ENCODE assay signal across 8 cellular contexts in genomic region chr7:132576723-132577089, GRCh38. TPM values are rescaled to one million over a fixed set of nuclear protein-coding genes. Genes with fewer than 3 reads are reported as not detected.
A peak's percentile ranks its signal among the peaks of the same experiment; 100 is the strongest.
DNase-seq lines count a peak whose midpoint lies in the region; TF ChIP-seq lines count a peak whose summit lies in the region.

No MANE protein-coding gene starts in this region.

- TF ChIP-seq CTCF in BE2C (IDR thresholded peaks at IDR 0.05; ENCODE audit: low read depth, low read length) (no peak), glutamatergic neuron (IDR thresholded peaks at IDR 0.05; ENCODE audit: partially characterized antibody, unreplicated experiment) (no peak), osteocyte (IDR thresholded peaks at IDR 0.05) (no peak), endothelial cell (IDR thresholded peaks at IDR 0.05; ENCODE audit: unreplicated experiment) (no peak)

- no peaks in the 10 kb centered on the region for H3K9me3 ChIP-seq in BE2C

- no peaks in the 10 kb centered on the region; the same call in 1 of the 2 replicates for H3K36me3 ChIP-seq in BE2C

- no peaks in the 10 kb centered on the region for H3K27me3 ChIP-seq in BE2C

- H3K9me3 Mint-ChIP-seq in glutamatergic neuron (ENCODE audit: unreplicated experiment) (peaks cover 7% of the 10 kb centered on the region), osteocyte (ENCODE audit: unreplicated experiment) (no peaks in the 10 kb centered on the region), endothelial cell (ENCODE audit: unreplicated experiment) (no peaks in the 10 kb centered on the region)
- no peaks in the 10 kb centered on the region for H3K9me3 Mint-ChIP-seq in activated T-cell treated with anti-CD3 and anti-CD28 coated beads, Interleukin-2, amount 50 U/mL, for 24 hours

- H3K27me3 Mint-ChIP-seq in glutamatergic neuron (ENCODE audit: unreplicated experiment) (peaks cover 24% of the 10 kb centered on the region), osteocyte (ENCODE audit: unreplicated experiment) (peaks cover 13% of the 10 kb centered on the region), endothelial cell (ENCODE audit: unreplicated experiment) (peaks cover 31% of the 10 kb centered on the region)
- H3K27me3 Mint-ChIP-seq in activated T-cell treated with anti-CD3 and anti-CD28 coated beads, Interleukin-2, amount 50 U/mL, for 24 hours: peaks cover 89% of the 10 kb centered on the region

- H3K4me1 Mint-ChIP-seq in glutamatergic neuron (ENCODE audit: low read depth, unreplicated experiment) (peaks cover 18% of the 10 kb centered on the region), osteocyte (ENCODE audit: unreplicated experiment) (peaks cover 40% of the 10 kb centered on the region), endothelial cell (ENCODE audit: unreplicated experiment) (peaks cover 30% of the 10 kb centered on the region)
- peaks cover 25% of the 10 kb centered on the region for H3K4me1 Mint-ChIP-seq in activated T-cell treated with anti-CD3 and anti-CD28 coated beads, Interleukin-2, amount 50 U/mL, for 24 hours (ENCODE audit: low read depth)

- DNase-seq in BE2C (no peak), NCI-H69 (lab: John Stamatoyannopoulos, UW) (peak; percentile 37), glutamatergic neuron (peak; percentile 28), osteocyte (ENCODE audit: extremely low spot score, unreplicated experiment) (no peak), NCI-H2171 treated with DMSO at 0.1 percent for 48 hours (lab: John Stamatoyannopoulos, UW) (no peak), endothelial cell (ENCODE audit: low spot score) (no peak), superior temporal gyrus (ENCODE audit: extremely low spot score) (no peak)
- no peak for DNase-seq in activated T-cell treated with anti-CD3 and anti-CD28 coated beads, Interleukin-2, amount 50 U/mL, for 24 hours

- H3K27ac Mint-ChIP-seq in glutamatergic neuron (ENCODE audit: unreplicated experiment) (no peak overlapping the region), osteocyte (ENCODE audit: unreplicated experiment) (no peak overlapping the region), endothelial cell (ENCODE audit: unreplicated experiment) (no peak overlapping the region)
- H3K27ac Mint-ChIP-seq in activated T-cell treated with anti-CD3 and anti-CD28 coated beads, Interleukin-2, amount 50 U/mL, for 24 hours: no peak overlapping the region

- H3K36me3 Mint-ChIP-seq in glutamatergic neuron (ENCODE audit: unreplicated experiment) (no peaks in the 10 kb centered on the region), osteocyte (ENCODE audit: unreplicated experiment) (peaks cover 12% of the 10 kb centered on the region), endothelial cell (ENCODE audit: low read depth, unreplicated experiment) (no peaks in the 10 kb centered on the region)
- H3K36me3 Mint-ChIP-seq in activated T-cell treated with anti-CD3 and anti-CD28 coated beads, Interleukin-2, amount 50 U/mL, for 24 hours (ENCODE audit: low read depth): no peaks in the 10 kb centered on the region

- peak overlapping the region; percentile 77 for H3K4me3 ChIP-seq in BE2C (ENCODE audit: low read depth, low read length)

- H3K4me3 Mint-ChIP-seq in glutamatergic neuron (ENCODE audit: unreplicated experiment): peak overlapping the region; percentile 74
- H3K4me3 Mint-ChIP-seq in osteocyte (ENCODE audit: unreplicated experiment): peak overlapping the region; percentile 90
- no peak overlapping the region for H3K4me3 Mint-ChIP-seq in activated T-cell treated with anti-CD3 and anti-CD28 coated beads, Interleukin-2, amount 50 U/mL, for 24 hours
- no peak overlapping the region for H3K4me3 Mint-ChIP-seq in endothelial cell (ENCODE audit: unreplicated experiment)

- H3K4me1 ChIP-seq in BE2C: peaks cover 7% of the 10 kb centered on the region

RNA-seq across cellular contexts. Expression of gene PLXNA4, which starts 0.4 kb away (rescaled TPM):
- polyA plus RNA-seq in BE2C (2012; ENCODE audit: insufficient read depth, insufficient read length, low read depth): 8.8 TPM
- 16.2 TPM for total RNA-seq in glutamatergic neuron (ENCODE audit: unreplicated experiment)
- 56.2 and 59.0 TPM in 2 replicates for total RNA-seq in osteocyte
- 3.5 TPM for total RNA-seq in endothelial cell (ENCODE audit: unreplicated experiment)

Comparison
In these comparisons a context has a peak if more than half of its experiments do, and no peak if none do; other contexts are left out.
1. DNase-seq: peak in NCI-H69 (single experiment) and glutamatergic neuron (single experiment); none in BE2C (single experiment), osteocyte (single experiment), NCI-H2171 treated with DMSO at 0.1 percent for 48 hours (single experiment), activated T-cell treated with anti-CD3 and anti-CD28 coated beads, Interleukin-2, amount 50 U/mL, for 24 hours (single experiment), endothelial cell (single experiment) and superior temporal gyrus (single experiment).
2. H3K4me3 Mint-ChIP-seq: peak in glutamatergic neuron (single experiment) and osteocyte (single experiment); none in activated T-cell treated with anti-CD3 and anti-CD28 coated beads, Interleukin-2, amount 50 U/mL, for 24 hours (single experiment) and endothelial cell (single experiment).